1 cellular context compared by ENCODE assay signal in genomic region chr2:230660294-230661060, GRCh38.
A peak's percentile ranks its signal among the peaks of the same experiment; 100 is the strongest.
TF ChIP-seq lines count a peak whose summit lies in the region.

No MANE protein-coding gene starts in this region.

TF ChIP-seq in K562, 482 proteins besides CTCF, POLR2A, EP300 and RAD21 (continued from another document and continues in another):
- no peak for TF ChIP-seq ARID3B (CRISPR knock-in tag; IDR thresholded peaks at IDR 0.05; ENCODE audit: borderline replicate concordance)
- TF ChIP-seq CC2D1A (IDR thresholded peaks at IDR 0.05) = no peak
- TF ChIP-seq FIP1L1 (IDR thresholded peaks at IDR 0.05; ENCODE audit: low read depth, low read length, poor library complexity, severe bottlenecking) = no peak
- TF ChIP-seq THRB (CRISPR knock-in tag; conservative IDR thresholded peaks at IDR 0.05) = no peak
- no peak; the same call in 1 of the 2 replicates for TF ChIP-seq USF1 (CRISPR knock-in tag; IDR thresholded peaks at IDR 0.05)
- TF ChIP-seq GABPA (tag; conservative IDR thresholded peaks at IDR 0.05; ENCODE audit: low read depth) = 0 out of 2 replicates have a peak, but pooled peaks have one; percentile 17
- no peak for TF ChIP-seq SNIP1 (IDR thresholded peaks at IDR 0.05; ENCODE audit: low read depth)
- no peak for TF ChIP-seq ZNF561 (CRISPR knock-in tag; conservative IDR thresholded peaks at IDR 0.05)
- no peak for TF ChIP-seq FOXJ3 (CRISPR knock-in tag; IDR thresholded peaks at IDR 0.05)
- TF ChIP-seq NUFIP1 (IDR thresholded peaks at IDR 0.05; ENCODE audit: partially characterized antibody) = no peak
- TF ChIP-seq PCBP1 (IDR thresholded peaks at IDR 0.05; ENCODE audit: low read depth, low read length, poor library complexity, severe bottlenecking) = no peak
- no peak for TF ChIP-seq TFE3 (CRISPR knock-in tag; IDR thresholded peaks at IDR 0.05)
- TF ChIP-seq TCF3 (CRISPR knock-in tag; IDR thresholded peaks at IDR 0.05) = 0 out of 2 replicates have a peak, but pooled peaks have one; percentile 6
- no peak for TF ChIP-seq HDAC3 (IDR thresholded peaks at IDR 0.05; ENCODE audit: borderline replicate concordance, partially characterized antibody)
- TF ChIP-seq ESRRB (CRISPR knock-in tag; IDR thresholded peaks at IDR 0.05; ENCODE audit: borderline replicate concordance) = no peak
- TF ChIP-seq ARNT (IDR thresholded peaks at IDR 0.05) = no peak
- no peak for TF ChIP-seq MLX (CRISPR knock-in tag; conservative IDR thresholded peaks at IDR 0.05)
- TF ChIP-seq ZBTB49 (CRISPR knock-in tag; IDR thresholded peaks at IDR 0.05; ENCODE audit: borderline replicate concordance) = no peak
- no peak for TF ChIP-seq IRF1 (CRISPR knock-in tag; IDR thresholded peaks at IDR 0.05; ENCODE audit: borderline replicate concordance)
- TF ChIP-seq CEBPZ (IDR thresholded peaks at IDR 0.05; ENCODE audit: borderline replicate concordance, low read depth, low read length) = no peak
- TF ChIP-seq GATAD2A (IDR thresholded peaks at IDR 0.05) = no peak
- peak; percentile 43 for TF ChIP-seq CBFA2T2 (conservative IDR thresholded peaks at IDR 0.05)
- TF ChIP-seq CBFA2T3 (IDR thresholded peaks at IDR 0.05) = peak; percentile 63
- no peak for TF ChIP-seq ZC3H8 (IDR thresholded peaks at IDR 0.05)
- TF ChIP-seq EHMT2 (IDR thresholded peaks at IDR 0.05) = no peak
- no peak for TF ChIP-seq CBX5 (IDR thresholded peaks at IDR 0.05; ENCODE audit: borderline replicate concordance, low read depth)
- TF ChIP-seq ARID1B (IDR thresholded peaks at IDR 0.05) = 0 out of 2 replicates have a peak, but pooled peaks have one; percentile 8
- no peak for TF ChIP-seq STAT5B (CRISPR knock-in tag; IDR thresholded peaks at IDR 0.05)
- TF ChIP-seq HEY1 (CRISPR knock-in tag; IDR thresholded peaks at IDR 0.05; ENCODE audit: borderline replicate concordance) = no peak
- no peak for TF ChIP-seq MAFK (IDR thresholded peaks at IDR 0.05; ENCODE audit: low read length)
- TF ChIP-seq RNF2 (IDR thresholded peaks at IDR 0.05) = no peak
- no peak for TF ChIP-seq GABPB1 (CRISPR knock-in tag; IDR thresholded peaks at IDR 0.05)
- no peak for TF ChIP-seq BHLHE40 (IDR thresholded peaks at IDR 0.05; ENCODE audit: low read length)
- TF ChIP-seq BACH1 (tag; IDR thresholded peaks at IDR 0.05) = no peak
- 0 out of 2 replicates have a peak, but pooled peaks have one; percentile 7 for TF ChIP-seq ZNF395 (CRISPR knock-in tag; IDR thresholded peaks at IDR 0.05)
- TF ChIP-seq GTF2E2 (tag; IDR thresholded peaks at IDR 0.05) = 0 out of 2 replicates have a peak, but pooled peaks have one; percentile 3
- TF ChIP-seq ATF3 (IDR thresholded peaks at IDR 0.05) = no peak
- no peak for TF ChIP-seq ATF3 (CRISPR knock-in tag; conservative IDR thresholded peaks at IDR 0.05)
- TF ChIP-seq IRF2 (CRISPR knock-in tag; IDR thresholded peaks at IDR 0.05) = no peak
- peak; percentile 29; the same call in 1 of the 2 replicates for TF ChIP-seq VEZF1 (CRISPR knock-in tag; IDR thresholded peaks at IDR 0.05)
- no peak for TF ChIP-seq PHB (CRISPR knock-in tag; IDR thresholded peaks at IDR 0.05)
- TF ChIP-seq NONO (IDR thresholded peaks at IDR 0.05; ENCODE audit: low read depth in 2 of 2, low read length in 1 of 2) = no peak
- TF ChIP-seq MTA2 (IDR thresholded peaks at IDR 0.05; ENCODE audit: low read depth) = no peak
- TF ChIP-seq GTF3C2 (IDR thresholded peaks at IDR 0.05; ENCODE audit: borderline replicate concordance, extremely low read depth, insufficient read length) = no peak
